18 cellular contexts compared by ENCODE assay signal in genomic region chr9:137192448-137192780, GRCh38. TPM values are rescaled to one million over a fixed set of nuclear protein-coding genes. Genes with fewer than 3 reads are reported as not detected.
DNase-seq lines count a peak whose midpoint lies in the region; ATAC-seq, FAIRE-seq and TF ChIP-seq lines count a peak whose summit lies in the region.
"Had no signal": no experiment of that assay in that cellular context is flagged by ENCODE, and none has a peak within 500 bp of the region (broad histone marks: within the 10 kb centered on the region; RNA-seq: fewer than 3 reads in every experiment).

No MANE protein-coding gene starts in this region.

- POLR2A ChIA-PET in RWPE1 (lab: Yijun Ruan, JAX; ENCODE audit: low non-redundant PET) (no interaction called here), H1 (lab: Charles Lee; ENCODE audit: partially characterized antibody) (interaction anchor here (0.6 to 11.0 kb wide), 7 partner anchors 10 to 67 kb away, joined by 3 to 107 read pairs (median 3); partner anchors contain the start of genes NDOR1, RNF224, TMEM203 and TUBB4B)

- H2AFZ ChIP-seq in H1 (ENCODE audit: low read length): no peak overlapping the region
- H2AFZ ChIP-seq: GM23338 had no signal

- peak overlapping the region in 9 of 11 experiments; percentile 15 to 95 (median 88); a peak in 12 of 22 replicates for H3K9ac ChIP-seq in BLaER1 treated with 17β-estradiol and CSF1 and Interleukin-3, amounts not matched to agents 10 nM and 100 nM
- no peak overlapping the region for H3K9ac ChIP-seq in H1 (replicated peaks in 1 of 4; ENCODE audit: extremely low read depth in 1 of 4, low read depth in 3 of 4, low read length in 3 of 4)
- H3K9ac ChIP-seq: KMS-11 had no signal

- H2BK20ac ChIP-seq in H1 (ENCODE audit: low read length): no peak overlapping the region

- H3K9me3 ChIP-seq in BLaER1 treated with 17β-estradiol and CSF1 and Interleukin-3, amounts not matched to agents 10 nM and 100 nM (replicated peaks in 1 of 11): no peaks in the 10 kb centered on the region
- H3K9me3 ChIP-seq in H1 (ENCODE audit: insufficient read depth in 2 of 2, low read depth in 1 of 2, low read length in 1 of 2): no peaks in the 10 kb centered on the region
- H3K9me3 ChIP-seq in lower lobe of right lung: no peaks in the 10 kb centered on the region

- H3K4me1 ChIP-seq in BLaER1 treated with 17β-estradiol and CSF1 and Interleukin-3, amounts not matched to agents 10 nM and 100 nM: peaks cover 33 to 79% (median 57%) of the 10 kb centered on the region in 10 experiments
- H3K4me1 ChIP-seq in H1 (replicated peaks in 1 of 4; ENCODE audit: control insufficient read depth in 3 of 4, insufficient read depth in 4 of 4, low read length in 3 of 4) (peaks cover 0 to 29% (median 9%) of the 10 kb centered on the region in 4 experiments; a peak in 6 of 7 replicates), lower lobe of right lung (peaks cover 59% of the 10 kb centered on the region)

- no peak overlapping the region for H3K23ac ChIP-seq in H1 (ENCODE audit: insufficient read length)

- H3K79me1 ChIP-seq in H1 (ENCODE audit: low read depth, low read length): peaks cover 10% of the 10 kb centered on the region

- ATAC-seq in HG03469 (IDR thresholded peaks at IDR 0.05; ENCODE audit: unreplicated experiment): no peak
- no peak for ATAC-seq in lower lobe of right lung
- ATAC-seq: GM23338, HCT116, SK-N-SH treated with all-trans-retinoic acid at 6 μM for 48 hours had no signal

- no peak overlapping the region for H3K18ac ChIP-seq in H1 (ENCODE audit: extremely low read depth, low read length)

- peaks cover 13 to 96% (median 83%) of the 10 kb centered on the region in 11 experiments; a peak in 21 of 22 replicates for H4K20me1 ChIP-seq in BLaER1 treated with 17β-estradiol and CSF1 and Interleukin-3, amounts not matched to agents 10 nM and 100 nM
- H4K20me1 ChIP-seq in H1 (replicated peaks in 1 of 2; ENCODE audit: control insufficient read depth in 1 of 2, insufficient read depth in 2 of 2, low read length in 2 of 2): peaks cover 15 to 32% of the 10 kb centered on the region in 2 experiments

- no peak overlapping the region for H3K56ac ChIP-seq in H1 (replicated peaks; ENCODE audit: insufficient read length, low read depth, low read length)

- H3K23me2 ChIP-seq in H1 (ENCODE audit: low read depth, low read length): peaks cover 8% of the 10 kb centered on the region; the same call in 1 of the 2 replicates

- H3K27ac ChIP-seq in BLaER1 treated with 17β-estradiol and CSF1 and Interleukin-3, amounts not matched to agents 10 nM and 100 nM: no peak overlapping the region; a peak in 1 of 22 replicates
- H3K27ac ChIP-seq in RWPE1 (peak overlapping the region; percentile 99), H1 (ENCODE audit: low read depth, low read length) (no peak overlapping the region), lower lobe of right lung (no peak overlapping the region)
- H3K27ac ChIP-seq: KMS-11 had no signal

- H3K4me3 ChIP-seq in BLaER1 treated with 17β-estradiol and CSF1 and Interleukin-3, amounts not matched to agents 10 nM and 100 nM: no peak overlapping the region
- no peak overlapping the region for H3K4me3 ChIP-seq in H1 (ENCODE audit: extremely low read depth in 1 of 4, insufficient read depth in 2 of 4, low read depth in 3 of 4, low read length in 4 of 4)
- no peak overlapping the region for H3K4me3 ChIP-seq in lower lobe of right lung
- H3K4me3 ChIP-seq: GM23338 had no signal

- no peak overlapping the region for H4K5ac ChIP-seq in H1 (ENCODE audit: insufficient read length, low read depth, low read length)

- H3K27me3 ChIP-seq in BLaER1 treated with 17β-estradiol and CSF1 and Interleukin-3, amounts not matched to agents 10 nM and 100 nM: no peaks in the 10 kb centered on the region
- no peaks in the 10 kb centered on the region for H3K27me3 ChIP-seq in H1 (replicated peaks in 1 of 4; ENCODE audit: control insufficient read depth in 3 of 4, extremely low read depth in 1 of 4, insufficient read depth in 3 of 4, low read length in 3 of 4)
- H3K27me3 ChIP-seq in lower lobe of right lung (ENCODE audit: low read depth): no peaks in the 10 kb centered on the region

- intact Hi-C loops in lower lobe of right lung (cut with DNase I): no loop called here

- TF ChIP-seq EP300 in H1 (IDR thresholded peaks at IDR 0.05; ENCODE audit: borderline replicate concordance in 1 of 2, low read depth in 2 of 2, low read length in 2 of 2): no peak

- H2BK12ac ChIP-seq in H1 (ENCODE audit: low read depth, low read length): no peak overlapping the region

- no peak overlapping the region for H3K4ac ChIP-seq in H1 (replicated peaks; ENCODE audit: insufficient read length, low read depth, low read length)

- DNase-seq in RWPE1 (ENCODE audit: low spot score) (no peak), H1 (ENCODE audit: low read depth in 1 of 2, low spot score in 2 of 2) (no peak), NCI-H774 (lab: John Stamatoyannopoulos, UW) (no peak), lower lobe of right lung (no peak)
- DNase-seq: MV-4-11, NCI-H1694 treated with DMSO at 0.1 percent for 48 hours, NCI-H748 treated with DMSO at 0.1 percent for 48 hours, OCI-M1, SIG-M5 had no signal

- no peak overlapping the region for H4K91ac ChIP-seq in H1 (replicated peaks; ENCODE audit: insufficient read length, low read length)

- CTCF ChIA-PET in RWPE1 (lab: Yijun Ruan, JAX) (interaction anchor here (0.5 to 2.2 kb wide), 7 partner anchors 16 to 118 kb away, joined by 3 to 12 read pairs (median 4); partner anchors contain the start of gene RNF224), H1 (lab: Charles Lee; ENCODE audit: partially characterized antibody) (interaction anchor here (1.1 to 14.0 kb wide), 5 partner anchors 15 to 62 kb away, joined by 3 to 204 read pairs (median 4); partner anchors contain the start of genes CYSRT1, LRRC26, RNF208 and RNF224)

- peaks cover 15 to 63% (median 30%) of the 10 kb centered on the region in 11 experiments; a peak in 20 of 22 replicates for H3K36me3 ChIP-seq in BLaER1 treated with 17β-estradiol and CSF1 and Interleukin-3, amounts not matched to agents 10 nM and 100 nM
- H3K36me3 ChIP-seq in H1 (ENCODE audit: control insufficient read depth in 2 of 4, insufficient read depth in 4 of 4, low read length in 3 of 4) (peaks cover 0 to 4% (median 1%) of the 10 kb centered on the region in 4 experiments; a peak in 2 of 8 replicates), lower lobe of right lung (peaks cover 27% of the 10 kb centered on the region)

- H3K79me2 ChIP-seq in H1 (ENCODE audit: control insufficient read depth in 1 of 2, insufficient read depth in 2 of 2, low read length in 2 of 2): peaks cover 0 to 24% of the 10 kb centered on the region in 2 experiments; a peak in 1 of 4 replicates

- H2BK5ac ChIP-seq in H1 (ENCODE audit: low read depth, low read length): no peak overlapping the region

- no peak for TF ChIP-seq POLR2A in H1 (IDR thresholded peaks at IDR 0.05; ENCODE audit: control extremely low read depth in 1 of 2, low read depth in 2 of 2, low read length in 2 of 2)

- H2BK120ac ChIP-seq in H1 (replicated peaks; ENCODE audit: low read depth, low read length): no peak overlapping the region

- H4K8ac ChIP-seq in H1 (ENCODE audit: extremely low read depth, insufficient read depth, low read length): peak overlapping the region; percentile 46; the same call in 1 of the 2 replicates

- H3K14ac ChIP-seq in H1 (ENCODE audit: insufficient read length): no peak overlapping the region

- TF ChIP-seq CTCF in RWPE1 (conservative IDR thresholded peaks at IDR 0.05; ENCODE audit: low read depth): no peak
- no peak for TF ChIP-seq CTCF in H1 (IDR thresholded peaks at IDR 0.05; ENCODE audit: control extremely low read depth in 1 of 3, insufficient read depth in 1 of 3, low read depth in 1 of 3, low read length in 3 of 3)
- no peak for TF ChIP-seq CTCF in lower lobe of right lung (IDR thresholded peaks at IDR 0.05)

- no peak for FAIRE-seq in H1 (lab: Jason Lieb, UNC)
- FAIRE-seq: D721Med, GM12891, GM18507 had no signal

- 88% methylated on average over 10 of the region's 10 CpGs; no CpG with 5 or more reads in 1 of the 2 experiments for WGBS in H1 (ENCODE audit: extremely low coverage in 1 of 2, insufficient coverage in 1 of 2, insufficient read length in 1 of 2, insufficient replicate concordance in 2 of 2, low coverage in 1 of 2, low lambda C conversion rate in 2 of 2, missing lambda C conversion rate in 1 of 2), 2 experiments

- TF ChIP-seq RAD21 in H1 (IDR thresholded peaks at IDR 0.05 in 1 of 2, conservative IDR thresholded peaks at IDR 0.05 in 1 of 2; ENCODE audit: low read depth in 2 of 2, low read length in 2 of 2): no peak

- no peak overlapping the region for H2BK15ac ChIP-seq in H1 (ENCODE audit: low read length)

- H3K4me2 ChIP-seq in BLaER1 treated with 17β-estradiol and CSF1 and Interleukin-3, amounts not matched to agents 10 nM and 100 nM: peak overlapping the region in 3 of 11 experiments; percentile 100; a peak in 3 of 22 replicates
- H3K4me2 ChIP-seq in H1 (ENCODE audit: insufficient read depth in 1 of 2, low read depth in 2 of 2, low read length in 2 of 2): no peak overlapping the region
- H3K4me2 ChIP-seq: GM23338, KMS-11 had no signal

- H2AK5ac ChIP-seq in H1 (ENCODE audit: low read depth, low read length): no peak overlapping the region

RNA-seq across cellular contexts. Expression of gene SSNA1, which starts 3.9 kb away (rescaled TPM):
- 87.3 and 91.3 TPM in 2 replicates for total RNA-seq in H1 (2021; fragmentation: NEBNext Ultra II Directional; extraction: Animal tissue kit (Norgen Biotek cat#: 25700))
- polyA plus RNA-seq in H1 (2011; rRNA removed): 157 and 182 TPM in 2 replicates
- polyA plus RNA-seq in H1 (2011; cell fraction: cytosol; rRNA removed): 159 TPM
- 99.4 TPM for polyA plus RNA-seq in H1 (2011; cell fraction: nucleus; rRNA removed)
- polyA plus RNA-seq in H1 (2012, experiment 1 of 2): 57.5 to 108 TPM (median 103 TPM) in 4 replicates
- 94.9 TPM for polyA plus RNA-seq in H1 (2012, experiment 2 of 2)
- 102 TPM for polyA plus RNA-seq in H1 (2013, experiment 1 of 2)
- polyA plus RNA-seq in H1 (2013, experiment 2 of 2): 101 TPM
- 14.6 and 15.3 TPM in 2 replicates for polyA minus RNA-seq in H1 (2011; rRNA and poly(A)+ RNA removed)
- 36.0 TPM for polyA minus RNA-seq in H1 (2011; cell fraction: cytosol; rRNA and poly(A)+ RNA removed)
- 18.2 TPM for polyA minus RNA-seq in H1 (2011; cell fraction: nucleus; rRNA and poly(A)+ RNA removed)
- total RNA-seq in lower lobe of right lung: 57.6 TPM

RNA-seq across cellular contexts. Expression of gene ANAPC2, which starts 4.1 kb away (rescaled TPM):
- 37.7 and 41.9 TPM in 2 replicates for total RNA-seq in H1 (2021; fragmentation: NEBNext Ultra II Directional; extraction: Animal tissue kit (Norgen Biotek cat#: 25700))
- 30.2 and 44.3 TPM in 2 replicates for polyA plus RNA-seq in H1 (2011; rRNA removed)
- 31.6 TPM for polyA plus RNA-seq in H1 (2011; cell fraction: cytosol; rRNA removed)
- 198 TPM for polyA plus RNA-seq in H1 (2011; cell fraction: nucleus; rRNA removed)
- 20.7 to 43.2 TPM (median 38.1 TPM) in 4 replicates for polyA plus RNA-seq in H1 (2012, experiment 1 of 2)
- polyA plus RNA-seq in H1 (2012, experiment 2 of 2): 25.6 TPM
- 22.6 TPM for polyA plus RNA-seq in H1 (2013, experiment 1 of 2)
- polyA plus RNA-seq in H1 (2013, experiment 2 of 2): 17.5 TPM
- 20.4 and 24.8 TPM in 2 replicates for polyA minus RNA-seq in H1 (2011; rRNA and poly(A)+ RNA removed)
- polyA minus RNA-seq in H1 (2011; cell fraction: cytosol; rRNA and poly(A)+ RNA removed): 28.8 TPM
- 67.3 TPM for polyA minus RNA-seq in H1 (2011; cell fraction: nucleus; rRNA and poly(A)+ RNA removed)
- total RNA-seq in lower lobe of right lung: 58.2 TPM

RNA-seq across cellular contexts. Expression of gene TPRN, which starts 8.1 kb away (rescaled TPM):
- 23.2 and 27.2 TPM in 2 replicates for total RNA-seq in H1 (2021; fragmentation: NEBNext Ultra II Directional; extraction: Animal tissue kit (Norgen Biotek cat#: 25700))
- polyA plus RNA-seq in H1 (2011; rRNA removed): 9.7 and 14.9 TPM in 2 replicates
- 11.9 TPM for polyA plus RNA-seq in H1 (2011; cell fraction: cytosol; rRNA removed)
- 34.2 TPM for polyA plus RNA-seq in H1 (2011; cell fraction: nucleus; rRNA removed)
- polyA plus RNA-seq in H1 (2012, experiment 1 of 2): 13.0 to 23.1 TPM (median 21.4 TPM) in 4 replicates
- polyA plus RNA-seq in H1 (2012, experiment 2 of 2): 14.8 TPM
- 13.5 TPM for polyA plus RNA-seq in H1 (2013, experiment 1 of 2)
- 12.5 TPM for polyA plus RNA-seq in H1 (2013, experiment 2 of 2)
- 3.6 TPM in 2 replicates for polyA minus RNA-seq in H1 (2011; rRNA and poly(A)+ RNA removed)
- polyA minus RNA-seq in H1 (2011; cell fraction: cytosol; rRNA and poly(A)+ RNA removed): 12.5 TPM
- polyA minus RNA-seq in H1 (2011; cell fraction: nucleus; rRNA and poly(A)+ RNA removed): 13.7 TPM
- 17.8 TPM for total RNA-seq in lower lobe of right lung

RNA-seq across cellular contexts. Expression of gene TMEM203, which starts 13.0 kb away (rescaled TPM):
- 44.1 and 44.2 TPM in 2 replicates for total RNA-seq in H1 (2021; fragmentation: NEBNext Ultra II Directional; extraction: Animal tissue kit (Norgen Biotek cat#: 25700))
- polyA plus RNA-seq in H1 (2011; rRNA removed): 57.1 and 67.1 TPM in 2 replicates
- polyA plus RNA-seq in H1 (2011; cell fraction: cytosol; rRNA removed): 52.2 TPM
- 39.1 TPM for polyA plus RNA-seq in H1 (2011; cell fraction: nucleus; rRNA removed)
- polyA plus RNA-seq in H1 (2012, experiment 1 of 2): 35.8 to 40.1 TPM (median 39.0 TPM) in 4 replicates
- 45.2 TPM for polyA plus RNA-seq in H1 (2012, experiment 2 of 2)
- polyA plus RNA-seq in H1 (2013, experiment 1 of 2): 32.5 TPM
- 35.6 TPM for polyA plus RNA-seq in H1 (2013, experiment 2 of 2)
- polyA minus RNA-seq in H1 (2011; rRNA and poly(A)+ RNA removed): 25.5 and 25.8 TPM in 2 replicates
- polyA minus RNA-seq in H1 (2011; cell fraction: cytosol; rRNA and poly(A)+ RNA removed): 20.7 TPM
- 23.5 TPM for polyA minus RNA-seq in H1 (2011; cell fraction: nucleus; rRNA and poly(A)+ RNA removed)
- 26.6 TPM for total RNA-seq in lower lobe of right lung

RNA-seq across cellular contexts. Expression of gene NDOR1, which starts 13.1 kb away (rescaled TPM):
- 32.3 and 33.2 TPM in 2 replicates for total RNA-seq in H1 (2021; fragmentation: NEBNext Ultra II Directional; extraction: Animal tissue kit (Norgen Biotek cat#: 25700))
- 25.7 and 42.4 TPM in 2 replicates for polyA plus RNA-seq in H1 (2011; rRNA removed)
- polyA plus RNA-seq in H1 (2011; cell fraction: cytosol; rRNA removed): 18.7 TPM
- polyA plus RNA-seq in H1 (2011; cell fraction: nucleus; rRNA removed): 128 TPM
- 19.7 to 28.2 TPM (median 25.1 TPM) in 4 replicates for polyA plus RNA-seq in H1 (2012, experiment 1 of 2)
- polyA plus RNA-seq in H1 (2012, experiment 2 of 2): 21.2 TPM
- polyA plus RNA-seq in H1 (2013, experiment 1 of 2): 27.2 TPM
- polyA plus RNA-seq in H1 (2013, experiment 2 of 2): 25.0 TPM
- 7.9 TPM in 2 replicates for polyA minus RNA-seq in H1 (2011; rRNA and poly(A)+ RNA removed)
- 15.5 TPM for polyA minus RNA-seq in H1 (2011; cell fraction: cytosol; rRNA and poly(A)+ RNA removed)
- polyA minus RNA-seq in H1 (2011; cell fraction: nucleus; rRNA and poly(A)+ RNA removed): 25.5 TPM
- 15.6 TPM for total RNA-seq in lower lobe of right lung

Comparison
In these comparisons a context has a peak if more than half of its experiments do, and no peak if none do; other contexts are left out.
1. H3K9ac ChIP-seq: peak in BLaER1 treated with 17β-estradiol and CSF1 and Interleukin-3, amounts not matched to agents 10 nM and 100 nM (9 of 11); none in H1 (0 of 4).